Comparison of ENCODE assay signal across 8 cellular contexts in genomic region chr17:77342656-77342990, GRCh38.
DNase-seq lines count a peak whose midpoint lies in the region; ATAC-seq, FAIRE-seq and TF ChIP-seq lines count a peak whose summit lies in the region.
"Not testable (repeated sequence)": the region's sequence is repeated elsewhere in the genome, so short reads cannot be mapped to it uniquely, and the experiment has no call there.

No MANE protein-coding gene starts in this region.

- H3K36me3 ChIP-seq in CD4-positive, CD25-positive, alpha-beta regulatory T cell (ENCODE audit: control insufficient read depth, insufficient read depth, low read length); astrocyte (ENCODE audit: insufficient read depth, low read length): not testable (repeated sequence)

- H3K27me3 Mint-ChIP-seq in CD4-positive, CD25-positive, alpha-beta regulatory T cell; activated T-cell treated with anti-CD3 and anti-CD28 coated beads, Interleukin-2, amount 50 U/mL, for 4 hours (ENCODE audit: low read depth); astrocyte (ENCODE audit: low read depth, unreplicated experiment); immature natural killer cell (ENCODE audit: low read depth in 3 of 3); nephron (ENCODE audit: low read depth); stimulated activated naive CD8-positive, alpha-beta T cell treated with anti-CD3 and anti-CD28 coated beads, Interleukin-15, Interleukin-2, amounts not matched to agents 100 ng/mL and 50 ng/mL, for 24 hours: not testable (repeated sequence)

- H3K27ac ChIP-seq in CD4-positive, CD25-positive, alpha-beta regulatory T cell (ENCODE audit: insufficient read depth, low read length, poor library complexity, severe bottlenecking): peak overlapping the region; percentile 66
- H3K27ac ChIP-seq in VCaP: peak overlapping the region; percentile 59
- not testable (repeated sequence) for H3K27ac ChIP-seq in astrocyte (ENCODE audit: low read depth, low read length)

- H3K4me1 Mint-ChIP-seq in CD4-positive, CD25-positive, alpha-beta regulatory T cell: peaks cover 33 to 67% (median 44%) of the 10 kb centered on the region in 4 donors
- H3K4me1 Mint-ChIP-seq in activated T-cell treated with anti-CD3 and anti-CD28 coated beads, Interleukin-2, amount 50 U/mL, for 4 hours (ENCODE audit: low read depth): peaks cover 63% of the 10 kb centered on the region
- H3K4me1 Mint-ChIP-seq in astrocyte (ENCODE audit: low read depth, unreplicated experiment): not testable (repeated sequence)
- H3K4me1 Mint-ChIP-seq in immature natural killer cell (peaks cover 55 to 59% of the 10 kb centered on the region in 2 donors), nephron (peaks cover 15% of the 10 kb centered on the region)
- H3K4me1 Mint-ChIP-seq in stimulated activated naive CD8-positive, alpha-beta T cell treated with anti-CD3 and anti-CD28 coated beads, Interleukin-15, Interleukin-2, amounts not matched to agents 100 ng/mL and 50 ng/mL, for 24 hours (ENCODE audit: low read depth): peaks cover 54% of the 10 kb centered on the region

- not testable (repeated sequence) for H3K9me3 Mint-ChIP-seq in CD4-positive, CD25-positive, alpha-beta regulatory T cell; activated T-cell treated with anti-CD3 and anti-CD28 coated beads, Interleukin-2, amount 50 U/mL, for 4 hours; immature natural killer cell; stimulated activated naive CD8-positive, alpha-beta T cell treated with anti-CD3 and anti-CD28 coated beads, Interleukin-15, Interleukin-2, amounts not matched to agents 100 ng/mL and 50 ng/mL, for 24 hours
- H3K9me3 Mint-ChIP-seq in astrocyte (ENCODE audit: unreplicated experiment) (peaks cover 15% of the 10 kb centered on the region), nephron (peaks cover 13% of the 10 kb centered on the region)

- FAIRE-seq in astrocyte (lab: Jason Lieb, UNC): not testable (repeated sequence)

- peak overlapping the region; percentile 78 to 97 (median 84) for H3K27ac Mint-ChIP-seq in CD4-positive, CD25-positive, alpha-beta regulatory T cell
- not testable (repeated sequence) for H3K27ac Mint-ChIP-seq in astrocyte (ENCODE audit: unreplicated experiment)
- H3K27ac Mint-ChIP-seq in immature natural killer cell (peak overlapping the region; percentile 85 to 93 (median 90)), nephron (peak overlapping the region in 2 of 3 experiments; percentile 6 to 37)
- H3K27ac Mint-ChIP-seq in stimulated activated naive CD8-positive, alpha-beta T cell treated with anti-CD3 and anti-CD28 coated beads, Interleukin-15, Interleukin-2, amounts not matched to agents 100 ng/mL and 50 ng/mL, for 24 hours: peak overlapping the region; percentile 86

- DNase-seq in CD4-positive, CD25-positive, alpha-beta regulatory T cell; Jurkat, Clone E6-1 (ENCODE audit: low read depth, low spot score); astrocyte (ENCODE audit: low read depth): not testable (repeated sequence)
- DNase-seq in activated T-cell treated with anti-CD3 and anti-CD28 coated beads, Interleukin-2, amount 50 U/mL, for 4 hours: peak; percentile 2
- peak in 1 of 3 donors; percentile 37 for DNase-seq in immature natural killer cell

- peaks cover 44% of the 10 kb centered on the region for H4K20me1 ChIP-seq in astrocyte (ENCODE audit: insufficient read depth, low read length)

- peaks cover 40% of the 10 kb centered on the region for H3K4me1 ChIP-seq in CD4-positive, CD25-positive, alpha-beta regulatory T cell (ENCODE audit: control insufficient read depth, insufficient read depth, low read length, poor library complexity, severe bottlenecking)
- not testable (repeated sequence) for H3K4me1 ChIP-seq in astrocyte (ENCODE audit: insufficient read depth, low read length)

- H2AFZ ChIP-seq in astrocyte (ENCODE audit: low read depth, low read length): not testable (repeated sequence)

- H3K4me3 Mint-ChIP-seq in CD4-positive, CD25-positive, alpha-beta regulatory T cell: peak overlapping the region; percentile 64 to 79 (median 76)
- peak overlapping the region; percentile 67 for H3K4me3 Mint-ChIP-seq in activated T-cell treated with anti-CD3 and anti-CD28 coated beads, Interleukin-2, amount 50 U/mL, for 4 hours
- H3K4me3 Mint-ChIP-seq in astrocyte (ENCODE audit: unreplicated experiment); nephron: not testable (repeated sequence)
- H3K4me3 Mint-ChIP-seq in immature natural killer cell: peak overlapping the region; percentile 74 to 89 (median 82)
- H3K4me3 Mint-ChIP-seq in stimulated activated naive CD8-positive, alpha-beta T cell treated with anti-CD3 and anti-CD28 coated beads, Interleukin-15, Interleukin-2, amounts not matched to agents 100 ng/mL and 50 ng/mL, for 24 hours: peak overlapping the region; percentile 57

- not testable (repeated sequence) for H3K36me3 Mint-ChIP-seq in CD4-positive, CD25-positive, alpha-beta regulatory T cell; activated T-cell treated with anti-CD3 and anti-CD28 coated beads, Interleukin-2, amount 50 U/mL, for 4 hours (ENCODE audit: insufficient read depth); astrocyte (ENCODE audit: low read depth, unreplicated experiment); nephron (ENCODE audit: low read depth); stimulated activated naive CD8-positive, alpha-beta T cell treated with anti-CD3 and anti-CD28 coated beads, Interleukin-15, Interleukin-2, amounts not matched to agents 100 ng/mL and 50 ng/mL, for 24 hours (ENCODE audit: low read depth)
- H3K36me3 Mint-ChIP-seq in immature natural killer cell: peaks cover 0 to 10% (median 5%) of the 10 kb centered on the region in 3 donors

- peak overlapping the region; percentile 37 for H3K4me2 ChIP-seq in astrocyte (ENCODE audit: low read length)

- not testable (repeated sequence) for TF ChIP-seq CTCF in VCaP (conservative IDR thresholded peaks at IDR 0.05); astrocyte (IDR thresholded peaks at IDR 0.05; ENCODE audit: insufficient read depth, low read depth, low read length); nephron (IDR thresholded peaks at IDR 0.05; ENCODE audit: unreplicated experiment in 3 of 3)

- not testable (repeated sequence) for H3K27me3 ChIP-seq in CD4-positive, CD25-positive, alpha-beta regulatory T cell (ENCODE audit: control insufficient read depth, insufficient read depth, low read length); astrocyte (ENCODE audit: insufficient read depth, low read length)

- H3K9me3 ChIP-seq in CD4-positive, CD25-positive, alpha-beta regulatory T cell (ENCODE audit: control insufficient read depth in 2 of 2, low read length in 2 of 2); astrocyte (ENCODE audit: insufficient read depth, low read depth, low read length): not testable (repeated sequence)

- H3K79me2 ChIP-seq in astrocyte (ENCODE audit: insufficient read depth, low read length): peaks cover 44% of the 10 kb centered on the region

- not testable (repeated sequence) for H3K9ac ChIP-seq in astrocyte (ENCODE audit: low read length)

- not testable (repeated sequence) for ATAC-seq in CD4-positive, CD25-positive, alpha-beta regulatory T cell (ENCODE audit: low read depth in 2 of 2); activated T-cell treated with anti-CD3 and anti-CD28 coated beads, Interleukin-2, amount 50 U/mL, for 4 hours

- peak overlapping the region; percentile 83 for H3K4me3 ChIP-seq in CD4-positive, CD25-positive, alpha-beta regulatory T cell (ENCODE audit: low read depth, low read length)
- H3K4me3 ChIP-seq in Jurkat, Clone E6-1 (ENCODE audit: low read length): peak overlapping the region; percentile 34
- H3K4me3 ChIP-seq in astrocyte (ENCODE audit: insufficient read depth, low read depth, low read length): not testable (repeated sequence)
